In the genomic region with DNA sequence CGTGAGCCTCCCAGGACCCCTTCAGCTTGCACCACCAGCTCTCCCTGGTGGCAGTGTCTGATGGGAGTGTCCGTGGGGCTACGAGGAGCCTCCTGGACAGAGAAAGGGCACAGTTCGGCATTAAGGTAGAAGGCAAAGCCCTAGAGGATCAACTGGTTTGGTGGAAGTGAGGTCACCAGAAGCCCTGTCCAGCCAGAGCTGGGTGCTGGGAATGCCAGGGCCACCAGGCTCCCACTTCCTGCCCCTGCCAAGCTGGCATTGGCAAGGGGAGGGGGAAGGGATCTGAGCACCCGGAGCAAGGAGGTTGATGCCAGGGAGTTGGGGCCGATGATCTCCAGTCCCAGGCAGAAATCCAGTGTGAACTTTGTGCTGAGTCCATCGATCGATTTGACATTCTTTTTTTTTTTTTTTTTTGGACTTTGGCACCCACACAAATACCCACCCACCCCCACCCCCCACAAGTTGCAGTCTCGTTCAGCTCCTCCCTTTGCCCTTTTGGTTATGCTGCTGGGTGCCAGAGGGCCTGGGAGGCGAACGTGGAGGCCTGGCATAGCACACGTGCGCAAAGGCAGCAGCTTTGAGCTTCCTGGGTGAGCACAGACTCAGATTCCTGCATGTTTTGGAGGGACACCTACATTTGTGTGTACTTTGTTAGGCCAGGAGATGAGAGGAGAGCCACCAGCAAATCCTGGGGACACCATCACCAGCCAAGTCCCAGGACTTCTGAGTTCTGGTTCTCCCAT, we compare ENCODE assay signal across 1 cellular context.
TF ChIP-seq lines count a peak whose summit lies in the region.

No MANE protein-coding gene starts in this region.

TF ChIP-seq in HCT116, 20 proteins besides CTCF, POLR2A, EP300 and RAD21:
- TF ChIP-seq, protein P1, sequence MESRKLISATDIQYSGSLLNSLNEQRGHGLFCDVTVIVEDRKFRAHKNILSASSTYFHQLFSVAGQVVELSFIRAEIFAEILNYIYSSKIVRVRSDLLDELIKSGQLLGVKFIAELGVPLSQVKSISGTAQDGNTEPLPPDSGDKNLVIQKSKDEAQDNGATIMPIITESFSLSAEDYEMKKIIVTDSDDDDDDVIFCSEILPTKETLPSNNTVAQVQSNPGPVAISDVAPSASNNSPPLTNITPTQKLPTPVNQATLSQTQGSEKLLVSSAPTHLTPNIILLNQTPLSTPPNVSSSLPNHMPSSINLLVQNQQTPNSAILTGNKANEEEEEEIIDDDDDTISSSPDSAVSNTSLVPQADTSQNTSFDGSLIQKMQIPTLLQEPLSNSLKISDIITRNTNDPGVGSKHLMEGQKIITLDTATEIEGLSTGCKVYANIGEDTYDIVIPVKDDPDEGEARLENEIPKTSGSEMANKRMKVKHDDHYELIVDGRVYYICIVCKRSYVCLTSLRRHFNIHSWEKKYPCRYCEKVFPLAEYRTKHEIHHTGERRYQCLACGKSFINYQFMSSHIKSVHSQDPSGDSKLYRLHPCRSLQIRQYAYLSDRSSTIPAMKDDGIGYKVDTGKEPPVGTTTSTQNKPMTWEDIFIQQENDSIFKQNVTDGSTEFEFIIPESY (IDR thresholded peaks at IDR 0.05; ENCODE audit: extremely low read depth, insufficient replicate concordance, low read length): no peak
- TF ChIP-seq POLR2AphosphoS5 (IDR thresholded peaks at IDR 0.05; ENCODE audit: low read depth, low read length) (no peak), CEBPB (IDR thresholded peaks at IDR 0.05; ENCODE audit: low read depth) (no peak), SIN3A (IDR thresholded peaks at IDR 0.05; ENCODE audit: low read depth) (no peak), YY1 (IDR thresholded peaks at IDR 0.05; ENCODE audit: extremely low read depth, insufficient replicate concordance, low read depth, low read length) (no peak), FOSL1 (IDR thresholded peaks at IDR 0.05; ENCODE audit: low read depth) (no peak), ELF1 (IDR thresholded peaks at IDR 0.05; ENCODE audit: borderline replicate concordance, low read depth) (no peak), SRF (IDR thresholded peaks at IDR 0.05; ENCODE audit: low read depth) (no peak), ZNF274 (IDR thresholded peaks at IDR 0.05; ENCODE audit: low read depth, low read length) (no peak), ZFX (IDR thresholded peaks at IDR 0.05) (no peak), SP1 (IDR thresholded peaks at IDR 0.05; ENCODE audit: low read depth) (no peak), CBX3 (IDR thresholded peaks at IDR 0.05; ENCODE audit: low read depth) (no peak), JUND (IDR thresholded peaks at IDR 0.05) (no peak), EZH2phosphoT487 (IDR thresholded peaks at IDR 0.05; ENCODE audit: borderline replicate concordance) (no peak), EZH2 (IDR thresholded peaks at IDR 0.05) (no peak), TCF7L2 (IDR thresholded peaks at IDR 0.05; ENCODE audit: borderline replicate concordance, extremely low read depth, insufficient read depth, insufficient read length) (no peak)
- TF ChIP-seq, protein P2, sequence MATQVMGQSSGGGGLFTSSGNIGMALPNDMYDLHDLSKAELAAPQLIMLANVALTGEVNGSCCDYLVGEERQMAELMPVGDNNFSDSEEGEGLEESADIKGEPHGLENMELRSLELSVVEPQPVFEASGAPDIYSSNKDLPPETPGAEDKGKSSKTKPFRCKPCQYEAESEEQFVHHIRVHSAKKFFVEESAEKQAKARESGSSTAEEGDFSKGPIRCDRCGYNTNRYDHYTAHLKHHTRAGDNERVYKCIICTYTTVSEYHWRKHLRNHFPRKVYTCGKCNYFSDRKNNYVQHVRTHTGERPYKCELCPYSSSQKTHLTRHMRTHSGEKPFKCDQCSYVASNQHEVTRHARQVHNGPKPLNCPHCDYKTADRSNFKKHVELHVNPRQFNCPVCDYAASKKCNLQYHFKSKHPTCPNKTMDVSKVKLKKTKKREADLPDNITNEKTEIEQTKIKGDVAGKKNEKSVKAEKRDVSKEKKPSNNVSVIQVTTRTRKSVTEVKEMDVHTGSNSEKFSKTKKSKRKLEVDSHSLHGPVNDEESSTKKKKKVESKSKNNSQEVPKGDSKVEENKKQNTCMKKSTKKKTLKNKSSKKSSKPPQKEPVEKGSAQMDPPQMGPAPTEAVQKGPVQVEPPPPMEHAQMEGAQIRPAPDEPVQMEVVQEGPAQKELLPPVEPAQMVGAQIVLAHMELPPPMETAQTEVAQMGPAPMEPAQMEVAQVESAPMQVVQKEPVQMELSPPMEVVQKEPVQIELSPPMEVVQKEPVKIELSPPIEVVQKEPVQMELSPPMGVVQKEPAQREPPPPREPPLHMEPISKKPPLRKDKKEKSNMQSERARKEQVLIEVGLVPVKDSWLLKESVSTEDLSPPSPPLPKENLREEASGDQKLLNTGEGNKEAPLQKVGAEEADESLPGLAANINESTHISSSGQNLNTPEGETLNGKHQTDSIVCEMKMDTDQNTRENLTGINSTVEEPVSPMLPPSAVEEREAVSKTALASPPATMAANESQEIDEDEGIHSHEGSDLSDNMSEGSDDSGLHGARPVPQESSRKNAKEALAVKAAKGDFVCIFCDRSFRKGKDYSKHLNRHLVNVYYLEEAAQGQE (IDR thresholded peaks at IDR 0.05; ENCODE audit: low read depth): no peak
- TF ChIP-seq, protein P3, sequence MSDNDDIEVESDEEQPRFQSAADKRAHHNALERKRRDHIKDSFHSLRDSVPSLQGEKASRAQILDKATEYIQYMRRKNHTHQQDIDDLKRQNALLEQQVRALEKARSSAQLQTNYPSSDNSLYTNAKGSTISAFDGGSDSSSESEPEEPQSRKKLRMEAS (IDR thresholded peaks at IDR 0.05): no peak
